8 cellular contexts compared by ENCODE assay signal in the genomic region with DNA sequence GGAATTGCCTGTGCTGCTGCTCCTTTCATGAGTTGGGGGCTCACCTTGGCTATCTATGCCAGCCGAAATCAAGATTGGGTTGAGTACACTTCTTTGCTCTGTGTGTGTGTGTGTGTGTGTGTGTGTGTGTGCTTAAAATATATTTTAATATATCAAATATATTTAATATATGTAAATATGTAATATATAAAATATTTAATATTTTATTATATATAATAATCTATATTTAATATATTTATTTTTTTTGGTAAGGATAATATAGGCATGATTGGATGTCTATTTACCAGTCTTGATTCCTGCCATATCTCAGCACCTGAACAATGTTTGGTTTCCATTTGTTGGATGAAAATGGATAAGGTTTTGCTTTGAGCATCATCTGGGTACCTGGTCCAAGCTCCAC.
"Had no signal": no experiment of that assay in that cellular context is flagged by ENCODE, and none has a peak within 500 bp of the region (broad histone marks: within the 10 kb centered on the region; RNA-seq: fewer than 3 reads in every experiment).

No MANE protein-coding gene starts in this region.

- ATAC-seq: GM23338, HCT116 had no signal

- H3K4me1 Mint-ChIP-seq: GM23338, H9 had no signal

- H3K27ac Mint-ChIP-seq: GM23338, H9, HFFc6 had no signal

- H3K4me3 Mint-ChIP-seq: GM23338, H9, HFFc6 had no signal

- H3K9me3 Mint-ChIP-seq: GM23338, H9 had no signal

- DNase-seq: GM23248, GOT3, H7, H9, HCEC 1CT, HFFc6 had no signal
